Comparison of ENCODE assay signal across 19 cellular contexts in genomic region chr22:22260169-22260568, GRCh38. TPM values are rescaled to one million over a fixed set of nuclear protein-coding genes. Genes with fewer than 3 reads are reported as not detected.
DNase-seq lines count a peak whose midpoint lies in the region; ATAC-seq, FAIRE-seq and TF ChIP-seq lines count a peak whose summit lies in the region.
"Not testable (repeated sequence)": the region's sequence is repeated elsewhere in the genome, so short reads cannot be mapped to it uniquely, and the experiment has no call there.
"Had no signal": no experiment of that assay in that cellular context is flagged by ENCODE, and none has a peak within 500 bp of the region (broad histone marks: within the 10 kb centered on the region; RNA-seq: fewer than 3 reads in every experiment).

No MANE protein-coding gene starts in this region.

- not testable (repeated sequence) for H3K9me1 ChIP-seq in K562 (ENCODE audit: control insufficient read depth, insufficient read depth, low read length)

- not testable (repeated sequence) for H3K9ac ChIP-seq in K562 (ENCODE audit: insufficient read depth in 1 of 2, low read depth in 2 of 2, low read length in 2 of 2)

- in situ Hi-C loops in K562 (cut with MboI) = not testable (repeated sequence)

- H3K27ac Mint-ChIP-seq in activated naive CD4-positive, alpha-beta T cell treated with anti-CD3 and anti-CD28 coated beads, Interleukin-2, amount 50 U/mL, for 24 hours = peak overlapping the region; percentile 59

- POLR2A ChIA-PET in HEK293 (lab: Yijun Ruan, JAX); K562 (lab: Yijun Ruan, JAX): not testable (repeated sequence)

- ATAC-seq in K562 = not testable (repeated sequence)

- H3K4me3 ChIP-seq in HEK293 (ENCODE audit: low read depth, low read length); K562: not testable (repeated sequence)

- BruUV-seq in K562 (replicated peaks; lab: Mats Ljungman, UMichigan) = not testable (repeated sequence)

- not testable (repeated sequence) for TF ChIP-seq EP300 in K562 (IDR thresholded peaks at IDR 0.05; ENCODE audit: low read length)

- H3K79me2 ChIP-seq in K562 (ENCODE audit: control insufficient read depth, insufficient read depth, low read length) = not testable (repeated sequence)

- not testable (repeated sequence) for H3K4me1 ChIP-seq in HEK293 (ENCODE audit: control insufficient read depth, insufficient read depth, low read length); K562 (replicated peaks in 1 of 2; ENCODE audit: control insufficient read depth in 2 of 2, insufficient read depth in 2 of 2, low read length in 2 of 2)

- not testable (repeated sequence) for H3K9me3 ChIP-seq in HEK293 (ENCODE audit: control insufficient read depth, insufficient read depth, low read depth, low read length); K562 (replicated peaks; ENCODE audit: control insufficient read depth, insufficient read depth, low read depth, low read length)

- not testable (repeated sequence) for H2AFZ ChIP-seq in K562 (ENCODE audit: low read depth, low read length)

- H3K27me3 ChIP-seq in K562 (ENCODE audit: control insufficient read depth in 2 of 2, insufficient read depth in 2 of 2, low read length in 2 of 2) = peaks cover 6 to 16% of the 10 kb centered on the region in 2 experiments; a peak in 4 of 5 replicates

- intact Hi-C loops in K562 (cut with micrococcal nuclease); posterior vena cava (cut with DNase I): not testable (repeated sequence)

- H3K36me3 ChIP-seq in HEK293 (ENCODE audit: control insufficient read depth in 2 of 2, insufficient read depth in 1 of 2, low read length in 2 of 2); K562 (ENCODE audit: control insufficient read depth, insufficient read depth, low read length): not testable (repeated sequence)

- H3K27ac ChIP-seq in HEK293 (ENCODE audit: extremely low read depth, low read depth, low read length); K562 (ENCODE audit: extremely low read depth, low read depth, low read length): not testable (repeated sequence)

- DNase-seq in K562 (ENCODE audit: extremely low read depth in 1 of 4, low spot score in 3 of 4) = not testable (repeated sequence)
- peak; percentile 7 for DNase-seq in posterior vena cava (ENCODE audit: low spot score)

- H3K4me3 Mint-ChIP-seq in activated naive CD4-positive, alpha-beta T cell treated with anti-CD3 and anti-CD28 coated beads, Interleukin-2, amount 50 U/mL, for 24 hours = not testable (repeated sequence)

- not testable (repeated sequence) for H3K4me1 Mint-ChIP-seq in activated naive CD4-positive, alpha-beta T cell treated with anti-CD3 and anti-CD28 coated beads, Interleukin-2, amount 50 U/mL, for 24 hours

- FAIRE-seq in K562 (lab: Jason Lieb, UNC) = not testable (repeated sequence)

- not testable (repeated sequence) for TF ChIP-seq RAD21 in K562 (CRISPR knock-in tag; conservative IDR thresholded peaks at IDR 0.05 in 1 of 2, IDR thresholded peaks at IDR 0.05 in 1 of 2)

- not testable (repeated sequence) for H4K20me1 ChIP-seq in K562 (replicated peaks; ENCODE audit: control insufficient read depth, insufficient read depth, low read length)

- H3K36me3 Mint-ChIP-seq in activated naive CD4-positive, alpha-beta T cell treated with anti-CD3 and anti-CD28 coated beads, Interleukin-2, amount 50 U/mL, for 24 hours = not testable (repeated sequence)

- not testable (repeated sequence) for TF ChIP-seq CTCF in HEK293 (tag by site-specific recombination; IDR thresholded peaks at IDR 0.05); K562 (IDR thresholded peaks at IDR 0.05 in 2 of 3, conservative IDR thresholded peaks at IDR 0.05 in 1 of 3; ENCODE audit: insufficient read depth in 2 of 3, low read depth in 1 of 3, low read length in 3 of 3)

- not testable (repeated sequence) for H3K9me3 Mint-ChIP-seq in activated naive CD4-positive, alpha-beta T cell treated with anti-CD3 and anti-CD28 coated beads, Interleukin-2, amount 50 U/mL, for 24 hours

- not testable (repeated sequence) for TF ChIP-seq POLR2A in K562 (conservative IDR thresholded peaks at IDR 0.05)

- not testable (repeated sequence) for H3K4me2 ChIP-seq in K562 (ENCODE audit: insufficient read depth, low read length)

- CTCF ChIA-PET in HEK293 (lab: Yijun Ruan, JAX); K562 (lab: Yijun Ruan, JAX; ENCODE audit: low intra/inter-chr PET ratio): not testable (repeated sequence)

- WGBS in K562 (ENCODE audit: insufficient coverage, low coverage, missing lambda C conversion rate) = 62% methylated on average over 2 of the region's 2 CpGs

- not testable (repeated sequence) for H3K27me3 Mint-ChIP-seq in activated naive CD4-positive, alpha-beta T cell treated with anti-CD3 and anti-CD28 coated beads, Interleukin-2, amount 50 U/mL, for 24 hours

TF ChIP-seq in HEK293, 187 proteins besides CTCF, POLR2A, EP300 and RAD21:
- TF ChIP-seq ZNF146 (tag by site-specific recombination; IDR thresholded peaks at IDR 0.05) (peak; percentile 90), ZNF280D (tag by site-specific recombination; IDR thresholded peaks at IDR 0.05) (peak; percentile 54; the same call in 1 of the 2 replicates)

TF ChIP-seq in K562, 482 proteins besides CTCF, POLR2A, EP300 and RAD21:
- TF ChIP-seq ZNF146 (CRISPR knock-in tag; IDR thresholded peaks at IDR 0.05; ENCODE audit: unreplicated experiment) (peak; percentile 97), RBM25 (IDR thresholded peaks at IDR 0.05; ENCODE audit: low read depth, low read length, severe bottlenecking) (peak; percentile 9), BCOR (IDR thresholded peaks at IDR 0.05) (peak; percentile 91), SMARCA5 (IDR thresholded peaks at IDR 0.05) (peak; percentile 84), KDM1A (IDR thresholded peaks at IDR 0.05) (peak in 1 of 2 experiments; percentile 45; a peak in 2 of 4 replicates)
TF ChIP-seq in K562: peak in this region for 5; not testable (repeated sequence) for 477.

RNA-seq across cellular contexts. Expression of gene VPREB1, which starts 15.6 kb away (rescaled TPM):
- total RNA-seq in K562 (2011; cell fraction: chromatin; rRNA removed; ENCODE audit: low replicate concordance) = not detected in 2 replicates
- not detected in 2 replicates for total RNA-seq in K562 (2011; cell fraction: nucleolus; rRNA removed)
- not detected in 2 replicates for total RNA-seq in K562 (2011; cell fraction: nucleoplasm; rRNA removed)
- total RNA-seq in K562 (2014; rRNA removed) (not detected in 2 replicates), K562 (2014; rRNA removed; fragmentation: Illumina TruSeq; extraction: Trizol) (not detected in 2 replicates), K562 (2015; rRNA removed; fragmentation: Illumina TruSeq; extraction: Trizol) (not detected in 2 replicates), K562 (2021) (not detected in 2 replicates), posterior vena cava (not detected)
- polyA plus RNA-seq in K562 (2011; rRNA removed) (not detected in 2 replicates), K562 (2014; fragmentation: Illumina TruSeq; extraction: Trizol) (not detected in 2 replicates), K562 (2014; fragmentation: Nextera tagmentation; extraction: Ambion mirVana) (not detected), K562 (2014; rRNA removed) (not detected in 2 replicates)
- not detected in 2 replicates for polyA plus RNA-seq in K562 (2011; cell fraction: cytosol; rRNA removed)
- polyA plus RNA-seq in K562 (2011; cell fraction: nucleus; rRNA removed) = not detected in 2 replicates
- not detected in 2 replicates for polyA plus RNA-seq in K562 (2012)
- not detected in 2 replicates for polyA minus RNA-seq in K562 (2011; rRNA and poly(A)+ RNA removed)
- polyA minus RNA-seq in K562 (2011; cell fraction: cytosol; rRNA and poly(A)+ RNA removed) = not detected in 2 replicates
- polyA minus RNA-seq in K562 (2011; cell fraction: nucleus; rRNA and poly(A)+ RNA removed) = not detected in 2 replicates
- total RNA-seq: A172; A673; B cell; Caco-2; Calu3; CD4-positive, alpha-beta memory T cell; CD4-positive, alpha-beta T cell; CD4-positive, CD25-positive, alpha-beta regulatory T cell; CD8-positive, alpha-beta memory T cell; CD8-positive, alpha-beta T cell; Daoy had no signal
- polyA plus RNA-seq: A549; AG04450; BJ; CD14-positive monocyte; CD4-positive, alpha-beta memory T cell; CD4-positive, CD25-positive, alpha-beta regulatory T cell; CD8-positive, alpha-beta memory T cell had no signal
